ENCODE assay signal across 9 cellular contexts in genomic region chr11:96279421-96280290, GRCh38.
DNase-seq lines count a peak whose midpoint lies in the region; ATAC-seq, FAIRE-seq and TF ChIP-seq lines count a peak whose summit lies in the region.
"Had no signal": no experiment of that assay in that cellular context is flagged by ENCODE, and none has a peak within 500 bp of the region (broad histone marks: within the 10 kb centered on the region; RNA-seq: fewer than 3 reads in every experiment).

No MANE protein-coding gene starts in this region.

- H3K9me3 Mint-ChIP-seq in GM23338, result no peaks in the 10 kb centered on the region
- H3K9me3 Mint-ChIP-seq in stimulated activated naive B cell treated with anti-CD40 and anti-IgM and Interleukin-4, amounts not matched to agents 10 μg/mL and 1 μg/mL and 100 μg/mL, for 72 hours, result no peaks in the 10 kb centered on the region

- no peak overlapping the region for H3K4me3 Mint-ChIP-seq in GM23338
- no peak overlapping the region for H3K4me3 Mint-ChIP-seq in stimulated activated naive B cell treated with anti-CD40 and anti-IgM and Interleukin-4, amounts not matched to agents 10 μg/mL and 1 μg/mL and 100 μg/mL, for 72 hours

- TF ChIP-seq CTCF in GM23338 (conservative IDR thresholded peaks at IDR 0.05; ENCODE audit: low read depth in 2 of 2) (no peak), upper lobe of left lung (IDR thresholded peaks at IDR 0.05) (no peak)

- peak; percentile 65 for FAIRE-seq in RCC 7860 (lab: Jason Lieb, UNC)
- FAIRE-seq: HepG2 had no signal

- H3K27ac ChIP-seq in GM23338 (ENCODE audit: low read depth) (no peak overlapping the region), upper lobe of left lung (no peak overlapping the region)

- no peaks in the 10 kb centered on the region for H3K9me2 ChIP-seq in GM23338 (ENCODE audit: insufficient read depth)

- H2AFZ ChIP-seq in GM23338, result no peak overlapping the region

- DNase-seq in GM23338 (ENCODE audit: low spot score), result no peak
- DNase-seq in RCC 7860 (ENCODE audit: low spot score), result peak; percentile 28
- DNase-seq in stimulated activated naive B cell treated with anti-CD40 and anti-IgM and Interleukin-4, amounts not matched to agents 10 μg/mL and 1 μg/mL and 100 μg/mL, for 72 hours, result no peak
- no peak for DNase-seq in upper lobe of left lung
- no peak for DNase-seq in H4 (ENCODE audit: low spot score)
- DNase-seq: activated CD4-positive, alpha-beta T cell treated with anti-CD3 and anti-CD28 coated beads, Interleukin-2, amount 50 U/mL, for 1 hour had no signal

- peak overlapping the region; percentile 20; the same call in 1 of the 2 replicates for H3K4me3 ChIP-seq in GM23338
- no peak overlapping the region for H3K4me3 ChIP-seq in upper lobe of left lung

- no peaks in the 10 kb centered on the region for H3K36me3 Mint-ChIP-seq in GM23338 (ENCODE audit: low read depth)
- peaks cover 5 to 14% of the 10 kb centered on the region in 2 donors for H3K36me3 Mint-ChIP-seq in stimulated activated naive B cell treated with anti-CD40 and anti-IgM and Interleukin-4, amounts not matched to agents 10 μg/mL and 1 μg/mL and 100 μg/mL, for 72 hours

- peaks cover 34% of the 10 kb centered on the region for H3K4me1 ChIP-seq in GM23338 (ENCODE audit: insufficient read depth)
- peaks cover 12 to 20% (median 16%) of the 10 kb centered on the region in 4 donors for H3K4me1 ChIP-seq in upper lobe of left lung

- H3K9me3 ChIP-seq in upper lobe of left lung, result no peaks in the 10 kb centered on the region

- TF ChIP-seq POLR2A in upper lobe of left lung (IDR thresholded peaks at IDR 0.05), result no peak

- TF ChIP-seq EP300 in upper lobe of left lung (IDR thresholded peaks at IDR 0.05), result no peak

- peak overlapping the region; percentile 47 for H3K4me2 ChIP-seq in GM23338

- H3K27me3 ChIP-seq in GM23338 (ENCODE audit: insufficient read depth), result no peaks in the 10 kb centered on the region
- no peaks in the 10 kb centered on the region for H3K27me3 ChIP-seq in upper lobe of left lung

- H3K79me2 ChIP-seq in GM23338 (replicated peaks; ENCODE audit: insufficient read depth), result peaks cover 4% of the 10 kb centered on the region; the same call in 1 of the 2 replicates

- H3K27ac Mint-ChIP-seq in GM23338, result no peak overlapping the region
- no peak overlapping the region for H3K27ac Mint-ChIP-seq in stimulated activated naive B cell treated with anti-CD40 and anti-IgM and Interleukin-4, amounts not matched to agents 10 μg/mL and 1 μg/mL and 100 μg/mL, for 72 hours

- H3K36me3 ChIP-seq in GM23338 (ENCODE audit: insufficient read depth) (no peaks in the 10 kb centered on the region), upper lobe of left lung (no peaks in the 10 kb centered on the region)

- peaks cover 38% of the 10 kb centered on the region for H3K4me1 Mint-ChIP-seq in GM23338
- peaks cover 35 to 58% of the 10 kb centered on the region in 2 donors for H3K4me1 Mint-ChIP-seq in stimulated activated naive B cell treated with anti-CD40 and anti-IgM and Interleukin-4, amounts not matched to agents 10 μg/mL and 1 μg/mL and 100 μg/mL, for 72 hours

- no peaks in the 10 kb centered on the region for H3F3A ChIP-seq in GM23338 (replicated peaks; ENCODE audit: low read depth)

- ATAC-seq in GM23338 (peak; percentile 33; the same call in 1 of the 3 replicates), esophagus mucosa (peak; percentile 98), GM21526 (IDR thresholded peaks at IDR 0.05; ENCODE audit: low FRiP score, unreplicated experiment) (no peak), upper lobe of left lung (ENCODE audit: low FRiP score in 2 of 2) (no peak)
- peak; percentile 12 to 49 for ATAC-seq in stimulated activated naive B cell treated with anti-CD40 and anti-IgM and Interleukin-4, amounts not matched to agents 10 μg/mL and 1 μg/mL and 100 μg/mL, for 72 hours (replicated peaks)
- ATAC-seq: HepG2 had no signal

- H3K27me3 Mint-ChIP-seq in GM23338 (ENCODE audit: insufficient read depth, low read depth, poor library complexity), result no peaks in the 10 kb centered on the region
- H3K27me3 Mint-ChIP-seq in stimulated activated naive B cell treated with anti-CD40 and anti-IgM and Interleukin-4, amounts not matched to agents 10 μg/mL and 1 μg/mL and 100 μg/mL, for 72 hours, result no peaks in the 10 kb centered on the region

- no peaks in the 10 kb centered on the region for H4K20me1 ChIP-seq in GM23338 (replicated peaks; ENCODE audit: insufficient read depth)

TF ChIP-seq in GM23338, 12 proteins besides CTCF, POLR2A, EP300 and RAD21 (continues in another document):
- TF ChIP-seq ZNF331 (CRISPR knock-in tag; IDR thresholded peaks at IDR 0.05; ENCODE audit: low read depth) (no peak), ETS1 (IDR thresholded peaks at IDR 0.05) (no peak)
- TF ChIP-seq, protein P1, sequence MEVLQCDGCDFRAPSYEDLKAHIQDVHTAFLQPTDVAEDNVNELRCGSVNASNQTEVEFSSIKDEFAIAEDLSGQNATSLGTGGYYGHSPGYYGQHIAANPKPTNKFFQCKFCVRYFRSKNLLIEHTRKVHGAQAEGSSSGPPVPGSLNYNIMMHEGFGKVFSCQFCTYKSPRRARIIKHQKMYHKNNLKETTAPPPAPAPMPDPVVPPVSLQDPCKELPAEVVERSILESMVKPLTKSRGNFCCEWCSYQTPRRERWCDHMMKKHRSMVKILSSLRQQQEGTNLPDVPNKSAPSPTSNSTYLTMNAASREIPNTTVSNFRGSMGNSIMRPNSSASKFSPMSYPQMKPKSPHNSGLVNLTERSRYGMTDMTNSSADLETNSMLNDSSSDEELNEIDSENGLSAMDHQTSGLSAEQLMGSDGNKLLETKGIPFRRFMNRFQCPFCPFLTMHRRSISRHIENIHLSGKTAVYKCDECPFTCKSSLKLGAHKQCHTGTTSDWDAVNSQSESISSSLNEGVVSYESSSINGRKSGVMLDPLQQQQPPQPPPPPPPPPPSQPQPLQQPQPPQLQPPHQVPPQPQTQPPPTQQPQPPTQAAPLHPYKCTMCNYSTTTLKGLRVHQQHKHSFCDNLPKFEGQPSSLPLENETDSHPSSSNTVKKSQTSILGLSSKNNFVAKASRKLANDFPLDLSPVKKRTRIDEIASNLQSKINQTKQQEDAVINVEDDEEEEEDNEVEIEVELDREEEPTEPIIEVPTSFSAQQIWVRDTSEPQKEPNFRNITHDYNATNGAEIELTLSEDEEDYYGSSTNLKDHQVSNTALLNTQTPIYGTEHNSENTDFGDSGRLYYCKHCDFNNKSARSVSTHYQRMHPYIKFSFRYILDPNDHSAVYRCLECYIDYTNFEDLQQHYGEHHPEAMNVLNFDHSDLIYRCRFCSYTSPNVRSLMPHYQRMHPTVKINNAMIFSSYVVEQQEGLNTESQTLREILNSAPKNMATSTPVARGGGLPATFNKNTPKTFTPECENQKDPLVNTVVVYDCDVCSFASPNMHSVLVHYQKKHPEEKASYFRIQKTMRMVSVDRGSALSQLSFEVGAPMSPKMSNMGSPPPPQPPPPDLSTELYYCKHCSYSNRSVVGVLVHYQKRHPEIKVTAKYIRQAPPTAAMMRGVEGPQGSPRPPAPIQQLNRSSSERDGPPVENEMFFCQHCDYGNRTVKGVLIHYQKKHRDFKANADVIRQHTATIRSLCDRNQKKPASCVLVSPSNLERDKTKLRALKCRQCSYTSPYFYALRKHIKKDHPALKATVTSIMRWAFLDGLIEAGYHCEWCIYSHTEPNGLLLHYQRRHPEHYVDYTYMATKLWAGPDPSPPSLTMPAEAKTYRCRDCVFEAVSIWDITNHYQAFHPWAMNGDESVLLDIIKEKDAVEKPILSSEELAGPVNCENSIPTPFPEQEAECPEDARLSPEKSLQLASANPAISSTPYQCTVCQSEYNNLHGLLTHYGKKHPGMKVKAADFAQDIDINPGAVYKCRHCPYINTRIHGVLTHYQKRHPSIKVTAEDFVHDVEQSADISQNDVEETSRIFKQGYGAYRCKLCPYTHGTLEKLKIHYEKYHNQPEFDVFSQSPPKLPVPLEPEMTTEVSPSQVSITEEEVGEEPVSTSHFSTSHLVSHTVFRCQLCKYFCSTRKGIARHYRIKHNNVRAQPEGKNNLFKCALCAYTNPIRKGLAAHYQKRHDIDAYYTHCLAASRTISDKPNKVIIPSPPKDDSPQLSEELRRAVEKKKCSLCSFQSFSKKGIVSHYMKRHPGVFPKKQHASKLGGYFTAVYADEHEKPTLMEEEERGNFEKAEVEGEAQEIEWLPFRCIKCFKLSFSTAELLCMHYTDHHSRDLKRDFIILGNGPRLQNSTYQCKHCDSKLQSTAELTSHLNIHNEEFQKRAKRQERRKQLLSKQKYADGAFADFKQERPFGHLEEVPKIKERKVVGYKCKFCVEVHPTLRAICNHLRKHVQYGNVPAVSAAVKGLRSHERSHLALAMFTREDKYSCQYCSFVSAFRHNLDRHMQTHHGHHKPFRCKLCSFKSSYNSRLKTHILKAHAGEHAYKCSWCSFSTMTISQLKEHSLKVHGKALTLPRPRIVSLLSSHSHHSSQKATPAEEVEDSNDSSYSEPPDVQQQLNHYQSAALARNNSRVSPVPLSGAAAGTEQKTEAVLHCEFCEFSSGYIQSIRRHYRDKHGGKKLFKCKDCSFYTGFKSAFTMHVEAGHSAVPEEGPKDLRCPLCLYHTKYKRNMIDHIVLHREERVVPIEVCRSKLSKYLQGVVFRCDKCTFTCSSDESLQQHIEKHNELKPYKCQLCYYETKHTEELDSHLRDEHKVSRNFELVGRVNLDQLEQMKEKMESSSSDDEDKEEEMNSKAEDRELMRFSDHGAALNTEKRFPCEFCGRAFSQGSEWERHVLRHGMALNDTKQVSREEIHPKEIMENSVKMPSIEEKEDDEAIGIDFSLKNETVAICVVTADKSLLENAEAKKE (CRISPR knock-in tag; IDR thresholded peaks at IDR 0.05), result no peak

Comparison
In these comparisons a context has a peak if more than half of its experiments do, and no peak if none do; other contexts are left out.
1. ATAC-seq: peak in GM23338 (single experiment), esophagus mucosa (single experiment) and stimulated activated naive B cell treated with anti-CD40 and anti-IgM and Interleukin-4, amounts not matched to agents 10 μg/mL and 1 μg/mL and 100 μg/mL, for 72 hours (2 of 2); none in GM21526 (single experiment) and upper lobe of left lung (0 of 2).